In genomic region chr2:72270556-72271275, GRCh38 we compare ENCODE assay signal across 20 cellular contexts.
"Had no signal": no experiment of that assay in that cellular context is flagged by ENCODE, and none has a peak within 500 bp of the region (broad histone marks: within the 10 kb centered on the region; RNA-seq: fewer than 3 reads in every experiment).

No MANE protein-coding gene starts in this region.

- H3K4me1 ChIP-seq: ascending aorta had no signal

- H3K36me3 Mint-ChIP-seq: memory B cell, natural killer cell had no signal

- FAIRE-seq: endometrium had no signal

- H3K4me1 Mint-ChIP-seq: activated naive CD4-positive, alpha-beta T cell treated with anti-CD3 and anti-CD28 coated beads, Interleukin-2, amount 50 U/mL, for 24 hours; central memory CD8-positive, alpha-beta T cell; memory B cell; natural killer cell; T-cell had no signal

- H3K4me3 ChIP-seq: ascending aorta, coronary artery, gastroesophageal sphincter, heart left ventricle, smooth muscle cell had no signal

- H3K4me3 Mint-ChIP-seq: activated naive CD4-positive, alpha-beta T cell treated with anti-CD3 and anti-CD28 coated beads, Interleukin-2, amount 50 U/mL, for 24 hours; activated T-cell treated with anti-CD3 and anti-CD28 coated beads, Interleukin-2, amount 50 U/mL, for 72 hours; central memory CD8-positive, alpha-beta T cell; memory B cell; natural killer cell; T-cell had no signal

- H3K9me3 Mint-ChIP-seq: activated T-cell treated with anti-CD3 and anti-CD28 coated beads, Interleukin-2, amount 50 U/mL, for 72 hours; central memory CD8-positive, alpha-beta T cell; memory B cell; natural killer cell had no signal

- H3K36me3 ChIP-seq: ascending aorta, gastroesophageal sphincter, heart left ventricle, neutrophil had no signal

- DNase-seq: activated CD4-positive, alpha-beta T cell treated with anti-CD3 and anti-CD28 coated beads for 1 hour; activated gamma-delta T cell; activated T-cell treated with anti-CD3 and anti-CD28 coated beads, Interleukin-2, amount 50 U/mL, for 72 hours; heart left ventricle; kidney glomerular epithelial cell; left ventricle myocardium superior; natural killer cell; stimulated activated CD8-positive, alpha-beta memory T cell treated with anti-CD3 and anti-CD28 coated beads, Interleukin-4, amount 100 ng/mL, for 48 hours; stimulated activated naive CD4-positive, alpha-beta T cell; T-cell had no signal

- ATAC-seq: activated T-cell treated with anti-CD3 and anti-CD28 coated beads, Interleukin-2, amount 50 U/mL, for 72 hours; gastroesophageal sphincter; natural killer cell; sciatic nerve; T-cell had no signal

- H3K27me3 Mint-ChIP-seq: activated naive CD4-positive, alpha-beta T cell treated with anti-CD3 and anti-CD28 coated beads, Interleukin-2, amount 50 U/mL, for 24 hours; central memory CD8-positive, alpha-beta T cell; memory B cell; T-cell had no signal

- H3K9me3 ChIP-seq: ascending aorta, gastroesophageal sphincter, heart left ventricle, neutrophil had no signal

- H3K27ac ChIP-seq: ascending aorta, coronary artery, gastroesophageal sphincter, heart left ventricle, neutrophil had no signal

- H3K27me3 ChIP-seq: ascending aorta, gastroesophageal sphincter, heart left ventricle, neutrophil had no signal

- H3K4me2 ChIP-seq: smooth muscle cell had no signal

- H3K27ac Mint-ChIP-seq: activated naive CD4-positive, alpha-beta T cell treated with anti-CD3 and anti-CD28 coated beads, Interleukin-2, amount 50 U/mL, for 24 hours; activated T-cell treated with anti-CD3 and anti-CD28 coated beads, Interleukin-2, amount 50 U/mL, for 72 hours; memory B cell; natural killer cell; T-cell had no signal
